Comparison of ENCODE assay signal across 11 cellular contexts in the genomic region with DNA sequence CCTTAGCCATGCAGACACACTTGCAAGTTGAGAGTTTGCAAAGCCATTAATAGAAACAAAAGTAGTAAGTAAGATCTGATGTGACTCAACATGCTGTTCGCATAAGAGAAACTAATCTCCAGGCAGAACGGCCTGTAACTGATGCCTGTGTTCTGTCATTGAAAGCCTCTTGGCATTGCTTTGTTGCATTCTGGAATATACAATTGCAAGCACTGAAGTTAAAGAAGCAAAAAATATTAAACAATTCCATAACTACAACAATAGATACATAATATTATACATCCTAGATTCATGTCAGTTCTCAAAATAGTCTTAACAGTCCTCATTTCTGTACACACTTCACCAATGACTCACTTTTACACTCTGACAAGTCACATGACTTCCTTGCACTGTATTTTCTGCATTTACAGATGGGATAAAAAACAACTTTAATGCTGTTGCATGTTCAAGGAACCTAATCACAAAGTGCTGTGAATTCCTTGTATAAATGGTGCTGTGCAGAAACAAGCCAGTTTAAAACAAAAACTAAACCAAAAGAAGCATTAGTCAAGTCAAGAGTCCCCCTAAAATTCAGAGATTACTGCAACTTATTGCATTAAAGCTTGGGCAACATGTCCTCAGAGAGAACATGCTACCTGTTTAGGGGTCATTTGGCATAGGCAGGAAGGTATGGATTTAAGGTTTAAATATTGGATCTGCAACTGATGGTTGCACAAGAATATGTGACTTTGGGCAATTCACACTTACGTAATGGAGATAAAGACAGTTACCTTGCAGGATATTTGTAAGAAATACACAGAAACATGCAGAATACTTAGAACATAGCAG.
DNase-seq lines count a peak whose midpoint lies in the region; ATAC-seq and TF ChIP-seq lines count a peak whose summit lies in the region.
"Had no signal": no experiment of that assay in that cellular context is flagged by ENCODE, and none has a peak within 500 bp of the region (broad histone marks: within the 10 kb centered on the region; RNA-seq: fewer than 3 reads in every experiment).

No MANE protein-coding gene starts in this region.

- peaks cover 24% of the 10 kb centered on the region for H3F3A ChIP-seq in smooth muscle cell (ENCODE audit: low read depth)

- H2AFZ ChIP-seq in smooth muscle cell (ENCODE audit: low read depth), result no peak overlapping the region

- H3K27ac Mint-ChIP-seq in activated naive CD8-positive, alpha-beta T cell treated with anti-CD3 and anti-CD28 coated beads, Interleukin-2, amount 50 U/mL, for 24 hours, result no peak overlapping the region
- no peak overlapping the region for H3K27ac Mint-ChIP-seq in nephron progenitor cell

- 14% methylated on average over 3 of the region's 3 CpGs for WGBS in smooth muscle cell (ENCODE audit: low lambda C conversion rate)

- no peaks in the 10 kb centered on the region for H3K4me1 ChIP-seq in smooth muscle cell (ENCODE audit: low read depth)

- no peaks in the 10 kb centered on the region for H3K36me3 ChIP-seq in smooth muscle cell (ENCODE audit: low read depth)

- no peaks in the 10 kb centered on the region for H4K20me1 ChIP-seq in smooth muscle cell (ENCODE audit: low read depth)

- H3K4me2 ChIP-seq in smooth muscle cell, result peak overlapping the region; percentile 74

- peak; percentile 80 to 84 for ATAC-seq in activated CD4-positive, CD25-positive, alpha-beta regulatory T cell treated with anti-CD3 and anti-CD28 coated beads, Interleukin-2, amount 50 U/mL, for 24 hours
- peak; percentile 43 for ATAC-seq in activated naive CD8-positive, alpha-beta T cell treated with anti-CD3 and anti-CD28 coated beads, Interleukin-2, amount 50 U/mL, for 24 hours

- no peaks in the 10 kb centered on the region for H3K36me3 Mint-ChIP-seq in activated naive CD8-positive, alpha-beta T cell treated with anti-CD3 and anti-CD28 coated beads, Interleukin-2, amount 50 U/mL, for 24 hours (ENCODE audit: low read depth)
- no peaks in the 10 kb centered on the region for H3K36me3 Mint-ChIP-seq in nephron progenitor cell (ENCODE audit: low read depth)

- no peak for DNase-seq in activated CD4-positive, CD25-positive, alpha-beta regulatory T cell treated with anti-CD3 and anti-CD28 coated beads, Interleukin-2, amount 50 U/mL, for 72 hours
- no peak for DNase-seq in activated naive CD8-positive, alpha-beta T cell treated with anti-CD3 and anti-CD28 coated beads, Interleukin-2, amount 50 U/mL, for 24 hours
- DNase-seq in foreskin fibroblast (peak; percentile 49 to 71), smooth muscle cell (lab: John Stamatoyannopoulos, UW; ENCODE audit: unreplicated experiment) (no peak), NOMO-1 treated with DMSO at 0.1 percent for 48 hours (lab: John Stamatoyannopoulos, UW; ENCODE audit: unreplicated experiment) (no peak), mucosa of gallbladder (ENCODE audit: low spot score) (no peak), nephron progenitor cell (no peak)
- DNase-seq: 8988T; activated CD8-positive, alpha-beta memory T cell treated with anti-CD3 and anti-CD28 coated beads for 24 hours; effector CD4-positive, alpha-beta T cell had no signal

- H3K9me3 Mint-ChIP-seq in activated naive CD8-positive, alpha-beta T cell treated with anti-CD3 and anti-CD28 coated beads, Interleukin-2, amount 50 U/mL, for 24 hours, result no peaks in the 10 kb centered on the region
- peaks cover 8% of the 10 kb centered on the region for H3K9me3 Mint-ChIP-seq in nephron progenitor cell

- H3K4me3 Mint-ChIP-seq in activated naive CD8-positive, alpha-beta T cell treated with anti-CD3 and anti-CD28 coated beads, Interleukin-2, amount 50 U/mL, for 24 hours, result no peak overlapping the region
- no peak overlapping the region for H3K4me3 Mint-ChIP-seq in nephron progenitor cell

- no peaks in the 10 kb centered on the region for H3K79me2 ChIP-seq in smooth muscle cell (ENCODE audit: low read depth)

- no peak overlapping the region for H3K4me3 ChIP-seq in foreskin fibroblast (ENCODE audit: low read depth in 1 of 2, low read length in 2 of 2)
- H3K4me3 ChIP-seq in smooth muscle cell, result no peak overlapping the region

- H3K9me3 ChIP-seq in smooth muscle cell (replicated peaks; ENCODE audit: low read depth), result no peaks in the 10 kb centered on the region

- no peaks in the 10 kb centered on the region for H3K27me3 ChIP-seq in smooth muscle cell (ENCODE audit: low read depth)

- peaks cover 21% of the 10 kb centered on the region for H3K4me1 Mint-ChIP-seq in activated naive CD8-positive, alpha-beta T cell treated with anti-CD3 and anti-CD28 coated beads, Interleukin-2, amount 50 U/mL, for 24 hours
- peaks cover 20% of the 10 kb centered on the region for H3K4me1 Mint-ChIP-seq in nephron progenitor cell

- H3K27me3 Mint-ChIP-seq in activated naive CD8-positive, alpha-beta T cell treated with anti-CD3 and anti-CD28 coated beads, Interleukin-2, amount 50 U/mL, for 24 hours, result no peaks in the 10 kb centered on the region
- peaks cover 14% of the 10 kb centered on the region for H3K27me3 Mint-ChIP-seq in nephron progenitor cell (ENCODE audit: low read depth, poor library complexity)

- no peak for TF ChIP-seq CTCF in foreskin fibroblast (IDR thresholded peaks at IDR 0.05; ENCODE audit: low read depth, low read length)
- no peak for TF ChIP-seq CTCF in smooth muscle cell (IDR thresholded peaks at IDR 0.05; ENCODE audit: borderline replicate concordance, insufficient read depth, poor library complexity, severe bottlenecking)
- TF ChIP-seq CTCF in nephron progenitor cell (IDR thresholded peaks at IDR 0.05), result no peak

- no peak overlapping the region for H3K9ac ChIP-seq in smooth muscle cell (ENCODE audit: low read depth)

- peak overlapping the region; percentile 49 for H3K27ac ChIP-seq in smooth muscle cell (ENCODE audit: low read depth)

Comparison
In these comparisons a context has a peak if more than half of its experiments do, and no peak if none do; other contexts are left out.
1. DNase-seq: peak in foreskin fibroblast (2 of 2); none in activated CD4-positive, CD25-positive, alpha-beta regulatory T cell treated with anti-CD3 and anti-CD28 coated beads, Interleukin-2, amount 50 U/mL, for 72 hours (single experiment), activated naive CD8-positive, alpha-beta T cell treated with anti-CD3 and anti-CD28 coated beads, Interleukin-2, amount 50 U/mL, for 24 hours (single experiment), smooth muscle cell (single experiment), NOMO-1 treated with DMSO at 0.1 percent for 48 hours (single experiment), mucosa of gallbladder (single experiment) and nephron progenitor cell (single experiment).